Comparison of ENCODE assay signal across 1 cellular context in the genomic region with DNA sequence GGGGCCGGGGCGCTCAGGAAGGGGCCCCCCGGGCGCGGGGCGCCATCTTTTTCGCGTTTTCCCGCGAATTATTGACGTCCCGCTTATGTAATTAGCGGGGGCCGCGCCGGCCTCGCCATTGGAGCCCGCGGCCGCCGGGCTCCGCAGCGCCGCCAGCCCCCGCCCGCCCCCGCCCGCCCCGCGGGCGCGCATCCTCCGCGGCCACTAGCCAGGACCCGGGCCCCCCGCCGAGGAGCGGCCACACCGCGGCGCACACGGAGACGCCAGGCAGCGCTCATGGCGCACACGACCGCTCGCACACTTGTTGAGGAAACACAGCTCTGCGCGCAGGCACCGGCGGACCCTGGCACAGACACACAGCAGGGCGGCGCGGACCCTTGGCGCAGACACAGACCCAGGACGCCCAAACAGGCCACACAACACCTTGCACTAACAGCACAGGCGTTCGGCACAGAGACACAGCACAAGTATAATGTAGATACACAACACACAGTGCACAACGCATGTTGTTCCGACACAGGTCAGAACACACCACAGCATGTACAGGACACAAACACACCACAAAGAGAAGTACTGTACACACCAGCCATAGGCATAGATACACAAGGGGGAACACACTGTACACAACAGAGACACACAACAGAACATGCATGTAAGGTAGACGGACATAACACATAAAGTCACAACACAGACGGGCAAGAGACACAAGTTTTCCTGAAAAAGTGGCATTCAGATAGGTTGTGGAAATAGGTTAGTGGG.
TF ChIP-seq lines count a peak whose summit lies in the region.

No MANE protein-coding gene starts in this region.

TF ChIP-seq in HepG2, 621 proteins besides CTCF, POLR2A, EP300 and RAD21 (continues in another document):
- no peak for TF ChIP-seq RFX5 (IDR thresholded peaks at IDR 0.05; ENCODE audit: low read depth, low read length)
- TF ChIP-seq, protein P1, sequence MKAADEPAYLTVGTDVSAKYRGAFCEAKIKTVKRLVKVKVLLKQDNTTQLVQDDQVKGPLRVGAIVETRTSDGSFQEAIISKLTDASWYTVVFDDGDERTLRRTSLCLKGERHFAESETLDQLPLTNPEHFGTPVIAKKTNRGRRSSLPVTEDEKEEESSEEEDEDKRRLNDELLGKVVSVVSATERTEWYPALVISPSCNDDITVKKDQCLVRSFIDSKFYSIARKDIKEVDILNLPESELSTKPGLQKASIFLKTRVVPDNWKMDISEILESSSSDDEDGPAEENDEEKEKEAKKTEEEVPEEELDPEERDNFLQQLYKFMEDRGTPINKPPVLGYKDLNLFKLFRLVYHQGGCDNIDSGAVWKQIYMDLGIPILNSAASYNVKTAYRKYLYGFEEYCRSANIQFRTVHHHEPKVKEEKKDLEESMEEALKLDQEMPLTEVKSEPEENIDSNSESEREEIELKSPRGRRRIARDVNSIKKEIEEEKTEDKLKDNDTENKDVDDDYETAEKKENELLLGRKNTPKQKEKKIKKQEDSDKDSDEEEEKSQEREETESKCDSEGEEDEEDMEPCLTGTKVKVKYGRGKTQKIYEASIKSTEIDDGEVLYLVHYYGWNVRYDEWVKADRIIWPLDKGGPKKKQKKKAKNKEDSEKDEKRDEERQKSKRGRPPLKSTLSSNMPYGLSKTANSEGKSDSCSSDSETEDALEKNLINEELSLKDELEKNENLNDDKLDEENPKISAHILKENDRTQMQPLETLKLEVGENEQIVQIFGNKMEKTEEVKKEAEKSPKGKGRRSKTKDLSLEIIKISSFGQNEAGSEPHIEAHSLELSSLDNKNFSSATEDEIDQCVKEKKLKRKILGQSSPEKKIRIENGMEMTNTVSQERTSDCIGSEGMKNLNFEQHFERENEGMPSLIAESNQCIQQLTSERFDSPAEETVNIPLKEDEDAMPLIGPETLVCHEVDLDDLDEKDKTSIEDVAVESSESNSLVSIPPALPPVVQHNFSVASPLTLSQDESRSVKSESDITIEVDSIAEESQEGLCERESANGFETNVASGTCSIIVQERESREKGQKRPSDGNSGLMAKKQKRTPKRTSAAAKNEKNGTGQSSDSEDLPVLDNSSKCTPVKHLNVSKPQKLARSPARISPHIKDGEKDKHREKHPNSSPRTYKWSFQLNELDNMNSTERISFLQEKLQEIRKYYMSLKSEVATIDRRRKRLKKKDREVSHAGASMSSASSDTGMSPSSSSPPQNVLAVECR (CRISPR knock-in tag; IDR thresholded peaks at IDR 0.05; ENCODE audit: borderline replicate concordance) = peak; percentile 79; the same call in 1 of the 2 replicates
- TF ChIP-seq, protein P2, sequence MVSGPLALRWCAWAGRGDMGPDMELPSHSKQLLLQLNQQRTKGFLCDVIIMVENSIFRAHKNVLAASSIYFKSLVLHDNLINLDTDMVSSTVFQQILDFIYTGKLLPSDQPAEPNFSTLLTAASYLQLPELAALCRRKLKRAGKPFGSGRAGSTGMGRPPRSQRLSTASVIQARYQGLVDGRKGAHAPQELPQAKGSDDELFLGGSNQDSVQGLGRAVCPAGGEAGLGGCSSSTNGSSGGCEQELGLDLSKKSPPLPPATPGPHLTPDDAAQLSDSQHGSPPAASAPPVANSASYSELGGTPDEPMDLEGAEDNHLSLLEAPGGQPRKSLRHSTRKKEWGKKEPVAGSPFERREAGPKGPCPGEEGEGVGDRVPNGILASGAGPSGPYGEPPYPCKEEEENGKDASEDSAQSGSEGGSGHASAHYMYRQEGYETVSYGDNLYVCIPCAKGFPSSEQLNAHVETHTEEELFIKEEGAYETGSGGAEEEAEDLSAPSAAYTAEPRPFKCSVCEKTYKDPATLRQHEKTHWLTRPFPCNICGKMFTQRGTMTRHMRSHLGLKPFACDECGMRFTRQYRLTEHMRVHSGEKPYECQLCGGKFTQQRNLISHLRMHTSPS (CRISPR knock-in tag; IDR thresholded peaks at IDR 0.05; ENCODE audit: low read depth) = no peak
- TF ChIP-seq HES4 (CRISPR knock-in tag; IDR thresholded peaks at IDR 0.05; ENCODE audit: borderline replicate concordance) = 0 out of 2 replicates have a peak, but pooled peaks have one; percentile 41
- TF ChIP-seq KDM6A (CRISPR knock-in tag; IDR thresholded peaks at IDR 0.05; ENCODE audit: low read depth) = no peak
- TF ChIP-seq, protein P3, sequence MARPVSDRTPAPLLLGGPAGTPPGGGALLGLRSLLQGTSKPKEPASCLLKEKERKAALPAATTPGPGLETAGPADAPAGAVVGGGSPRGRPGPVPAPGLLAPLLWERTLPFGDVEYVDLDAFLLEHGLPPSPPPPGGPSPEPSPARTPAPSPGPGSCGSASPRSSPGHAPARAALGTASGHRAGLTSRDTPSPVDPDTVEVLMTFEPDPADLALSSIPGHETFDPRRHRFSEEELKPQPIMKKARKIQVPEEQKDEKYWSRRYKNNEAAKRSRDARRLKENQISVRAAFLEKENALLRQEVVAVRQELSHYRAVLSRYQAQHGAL (CRISPR knock-in tag; IDR thresholded peaks at IDR 0.05; ENCODE audit: not compliant biosample characterization) = no peak
- TF ChIP-seq ZNF747 (CRISPR knock-in tag; IDR thresholded peaks at IDR 0.05; ENCODE audit: borderline replicate concordance) = no peak
- no peak for TF ChIP-seq PHB2 (IDR thresholded peaks at IDR 0.05; ENCODE audit: partially characterized antibody)
- peak; percentile 65; the same call in 1 of the 2 replicates for TF ChIP-seq EED (CRISPR knock-in tag; IDR thresholded peaks at IDR 0.05)
- TF ChIP-seq ZNF660 (CRISPR knock-in tag; IDR thresholded peaks at IDR 0.05; ENCODE audit: borderline replicate concordance, low read depth) = no peak
- no peak for TF ChIP-seq ZNF883 (CRISPR knock-in tag; IDR thresholded peaks at IDR 0.05; ENCODE audit: not compliant biosample characterization)
- peak; percentile 78; the same call in 1 of the 2 replicates for TF ChIP-seq YEATS4 (CRISPR knock-in tag; IDR thresholded peaks at IDR 0.05; ENCODE audit: borderline replicate concordance)
- TF ChIP-seq ZNF432 (CRISPR knock-in tag; IDR thresholded peaks at IDR 0.05; ENCODE audit: borderline replicate concordance) = no peak
- 0 out of 2 replicates have a peak, but pooled peaks have one; percentile 27 for TF ChIP-seq ERF (CRISPR knock-in tag; IDR thresholded peaks at IDR 0.05)
- TF ChIP-seq MYC (CRISPR knock-in tag; IDR thresholded peaks at IDR 0.05; ENCODE audit: borderline replicate concordance) = peak; percentile 79
- TF ChIP-seq HDAC2 (CRISPR knock-in tag; IDR thresholded peaks at IDR 0.05) = 0 out of 2 replicates have a peak, but pooled peaks have one; percentile 19
- TF ChIP-seq, protein P4, sequence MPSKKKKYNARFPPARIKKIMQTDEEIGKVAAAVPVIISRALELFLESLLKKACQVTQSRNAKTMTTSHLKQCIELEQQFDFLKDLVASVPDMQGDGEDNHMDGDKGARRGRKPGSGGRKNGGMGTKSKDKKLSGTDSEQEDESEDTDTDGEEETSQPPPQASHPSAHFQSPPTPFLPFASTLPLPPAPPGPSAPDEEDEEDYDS (CRISPR knock-in tag; IDR thresholded peaks at IDR 0.05) = peak; percentile 39; the same call in 1 of the 2 replicates
- TF ChIP-seq DMAP1 (CRISPR knock-in tag; IDR thresholded peaks at IDR 0.05) = peak; percentile 77; the same call in 1 of the 2 replicates
- no peak for TF ChIP-seq HOXA7 (CRISPR knock-in tag; IDR thresholded peaks at IDR 0.05)
- TF ChIP-seq ZNF570 (CRISPR knock-in tag; IDR thresholded peaks at IDR 0.05; ENCODE audit: borderline replicate concordance) = no peak
- TF ChIP-seq IKZF1 (IDR thresholded peaks at IDR 0.05) = no peak
- TF ChIP-seq, protein P5, sequence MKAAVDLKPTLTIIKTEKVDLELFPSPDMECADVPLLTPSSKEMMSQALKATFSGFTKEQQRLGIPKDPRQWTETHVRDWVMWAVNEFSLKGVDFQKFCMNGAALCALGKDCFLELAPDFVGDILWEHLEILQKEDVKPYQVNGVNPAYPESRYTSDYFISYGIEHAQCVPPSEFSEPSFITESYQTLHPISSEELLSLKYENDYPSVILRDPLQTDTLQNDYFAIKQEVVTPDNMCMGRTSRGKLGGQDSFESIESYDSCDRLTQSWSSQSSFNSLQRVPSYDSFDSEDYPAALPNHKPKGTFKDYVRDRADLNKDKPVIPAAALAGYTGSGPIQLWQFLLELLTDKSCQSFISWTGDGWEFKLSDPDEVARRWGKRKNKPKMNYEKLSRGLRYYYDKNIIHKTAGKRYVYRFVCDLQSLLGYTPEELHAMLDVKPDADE (CRISPR knock-in tag; IDR thresholded peaks at IDR 0.05) = no peak
- TF ChIP-seq ZNF543 (CRISPR knock-in tag; IDR thresholded peaks at IDR 0.05) = no peak
- TF ChIP-seq HMG20A (CRISPR knock-in tag; IDR thresholded peaks at IDR 0.05; ENCODE audit: borderline replicate concordance) = 0 out of 2 replicates have a peak, but pooled peaks have one; percentile 25
- TF ChIP-seq ZNF768 (CRISPR knock-in tag; IDR thresholded peaks at IDR 0.05) = peak; percentile 92
- TF ChIP-seq SAP130 (CRISPR knock-in tag; IDR thresholded peaks at IDR 0.05; ENCODE audit: low read depth) = peak; percentile 44
- no peak for TF ChIP-seq ASH2L (IDR thresholded peaks at IDR 0.05; ENCODE audit: insufficient read length, low read depth, low read length)
- peak; percentile 67; the same call in 1 of the 2 replicates for TF ChIP-seq JUN (CRISPR knock-in tag; IDR thresholded peaks at IDR 0.05)
- TF ChIP-seq, protein P6, sequence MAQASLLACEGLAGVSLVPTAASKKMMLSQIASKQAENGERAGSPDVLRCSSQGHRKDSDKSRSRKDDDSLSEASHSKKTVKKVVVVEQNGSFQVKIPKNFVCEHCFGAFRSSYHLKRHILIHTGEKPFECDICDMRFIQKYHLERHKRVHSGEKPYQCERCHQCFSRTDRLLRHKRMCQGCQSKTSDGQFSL (CRISPR knock-in tag; IDR thresholded peaks at IDR 0.05) = peak; percentile 57; the same call in 1 of the 2 replicates
- TF ChIP-seq ZNF607 (CRISPR knock-in tag; IDR thresholded peaks at IDR 0.05; ENCODE audit: borderline replicate concordance) = no peak
- no peak for TF ChIP-seq ZFP36L1 (CRISPR knock-in tag; IDR thresholded peaks at IDR 0.05)
- 0 out of 2 replicates have a peak, but pooled peaks have one; percentile 28 for TF ChIP-seq BORCS8-MEF2B (CRISPR knock-in tag; IDR thresholded peaks at IDR 0.05)
- 0 out of 2 replicates have a peak, but pooled peaks have one; percentile 44 for TF ChIP-seq ZNF709 (CRISPR knock-in tag; IDR thresholded peaks at IDR 0.05)
- TF ChIP-seq ZNF572 (CRISPR knock-in tag; IDR thresholded peaks at IDR 0.05) = no peak; the same call in 1 of the 2 replicates
- TF ChIP-seq TEAD3 (CRISPR knock-in tag; optimal IDR thresholded peaks at IDR 0.05; ENCODE audit: borderline replicate concordance) = peak; percentile 39
- TF ChIP-seq ONECUT2 (CRISPR knock-in tag; IDR thresholded peaks at IDR 0.05) = peak; percentile 29; the same call in 1 of the 2 replicates
- TF ChIP-seq KDM5A (IDR thresholded peaks at IDR 0.05; ENCODE audit: borderline replicate concordance, low read length) = no peak
- TF ChIP-seq ZKSCAN5 (CRISPR knock-in tag; IDR thresholded peaks at IDR 0.05) = 0 out of 2 replicates have a peak, but pooled peaks have one; percentile 36
- TF ChIP-seq RBM22 (optimal IDR thresholded peaks at IDR 0.05; ENCODE audit: low read length) = peak; percentile 12
- peak; percentile 42; the same call in 1 of the 2 replicates for TF ChIP-seq ZNF782 (CRISPR knock-in tag; IDR thresholded peaks at IDR 0.05; ENCODE audit: borderline replicate concordance)
- TF ChIP-seq RARA (CRISPR knock-in tag; IDR thresholded peaks at IDR 0.05) = 0 out of 2 replicates have a peak, but pooled peaks have one; percentile 15
- TF ChIP-seq PRMT3 (CRISPR knock-in tag; IDR thresholded peaks at IDR 0.05; ENCODE audit: borderline replicate concordance, low read depth) = no peak
- no peak for TF ChIP-seq RCOR2 (CRISPR knock-in tag; IDR thresholded peaks at IDR 0.05)
- TF ChIP-seq, protein P7, sequence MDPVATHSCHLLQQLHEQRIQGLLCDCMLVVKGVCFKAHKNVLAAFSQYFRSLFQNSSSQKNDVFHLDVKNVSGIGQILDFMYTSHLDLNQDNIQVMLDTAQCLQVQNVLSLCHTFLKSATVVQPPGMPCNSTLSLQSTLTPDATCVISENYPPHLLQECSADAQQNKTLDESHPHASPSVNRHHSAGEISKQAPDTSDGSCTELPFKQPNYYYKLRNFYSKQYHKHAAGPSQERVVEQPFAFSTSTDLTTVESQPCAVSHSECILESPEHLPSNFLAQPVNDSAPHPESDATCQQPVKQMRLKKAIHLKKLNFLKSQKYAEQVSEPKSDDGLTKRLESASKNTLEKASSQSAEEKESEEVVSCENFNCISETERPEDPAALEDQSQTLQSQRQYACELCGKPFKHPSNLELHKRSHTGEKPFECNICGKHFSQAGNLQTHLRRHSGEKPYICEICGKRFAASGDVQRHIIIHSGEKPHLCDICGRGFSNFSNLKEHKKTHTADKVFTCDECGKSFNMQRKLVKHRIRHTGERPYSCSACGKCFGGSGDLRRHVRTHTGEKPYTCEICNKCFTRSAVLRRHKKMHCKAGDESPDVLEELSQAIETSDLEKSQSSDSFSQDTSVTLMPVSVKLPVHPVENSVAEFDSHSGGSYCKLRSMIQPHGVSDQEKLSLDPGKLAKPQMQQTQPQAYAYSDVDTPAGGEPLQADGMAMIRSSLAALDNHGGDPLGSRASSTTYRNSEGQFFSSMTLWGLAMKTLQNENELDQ (CRISPR knock-in tag; IDR thresholded peaks at IDR 0.05; ENCODE audit: borderline replicate concordance) = no peak
- no peak for TF ChIP-seq KLF12 (CRISPR knock-in tag; IDR thresholded peaks at IDR 0.05; ENCODE audit: borderline replicate concordance)
- no peak for TF ChIP-seq ZNF235 (CRISPR knock-in tag; IDR thresholded peaks at IDR 0.05; ENCODE audit: borderline replicate concordance)
- TF ChIP-seq EHMT2 (IDR thresholded peaks at IDR 0.05; ENCODE audit: borderline replicate concordance, low read depth, low read length) = no peak
- TF ChIP-seq RXRA (CRISPR knock-in tag; IDR thresholded peaks at IDR 0.05) = 0 out of 2 replicates have a peak, but pooled peaks have one; percentile 36
- TF ChIP-seq ZNF724P (CRISPR knock-in tag; IDR thresholded peaks at IDR 0.05; ENCODE audit: borderline replicate concordance) = no peak
- TF ChIP-seq NPAS2 (CRISPR knock-in tag; IDR thresholded peaks at IDR 0.05; ENCODE audit: borderline replicate concordance) = no peak
- TF ChIP-seq ZMYM4 (CRISPR knock-in tag; IDR thresholded peaks at IDR 0.05) = peak; percentile 72
- no peak for TF ChIP-seq FOSL1 (CRISPR knock-in tag; IDR thresholded peaks at IDR 0.05; ENCODE audit: borderline replicate concordance)
- TF ChIP-seq, protein P8, sequence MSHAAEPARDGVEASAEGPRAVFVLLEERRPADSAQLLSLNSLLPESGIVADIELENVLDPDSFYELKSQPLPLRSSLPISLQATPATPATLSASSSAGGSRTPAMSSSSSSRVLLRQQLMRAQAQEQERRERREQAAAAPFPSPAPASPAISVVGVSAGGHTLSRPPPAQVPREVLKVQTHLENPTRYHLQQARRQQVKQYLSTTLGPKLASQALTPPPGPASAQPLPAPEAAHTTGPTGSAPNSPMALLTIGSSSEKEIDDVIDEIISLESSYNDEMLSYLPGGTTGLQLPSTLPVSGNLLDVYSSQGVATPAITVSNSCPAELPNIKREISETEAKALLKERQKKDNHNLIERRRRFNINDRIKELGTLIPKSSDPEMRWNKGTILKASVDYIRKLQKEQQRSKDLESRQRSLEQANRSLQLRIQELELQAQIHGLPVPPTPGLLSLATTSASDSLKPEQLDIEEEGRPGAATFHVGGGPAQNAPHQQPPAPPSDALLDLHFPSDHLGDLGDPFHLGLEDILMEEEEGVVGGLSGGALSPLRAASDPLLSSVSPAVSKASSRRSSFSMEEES (CRISPR knock-in tag; IDR thresholded peaks at IDR 0.05) = no peak
- TF ChIP-seq ZNF577 (CRISPR knock-in tag; IDR thresholded peaks at IDR 0.05; ENCODE audit: borderline replicate concordance, low read depth) = no peak
